8 cellular contexts compared by ENCODE assay signal in the genomic region with DNA sequence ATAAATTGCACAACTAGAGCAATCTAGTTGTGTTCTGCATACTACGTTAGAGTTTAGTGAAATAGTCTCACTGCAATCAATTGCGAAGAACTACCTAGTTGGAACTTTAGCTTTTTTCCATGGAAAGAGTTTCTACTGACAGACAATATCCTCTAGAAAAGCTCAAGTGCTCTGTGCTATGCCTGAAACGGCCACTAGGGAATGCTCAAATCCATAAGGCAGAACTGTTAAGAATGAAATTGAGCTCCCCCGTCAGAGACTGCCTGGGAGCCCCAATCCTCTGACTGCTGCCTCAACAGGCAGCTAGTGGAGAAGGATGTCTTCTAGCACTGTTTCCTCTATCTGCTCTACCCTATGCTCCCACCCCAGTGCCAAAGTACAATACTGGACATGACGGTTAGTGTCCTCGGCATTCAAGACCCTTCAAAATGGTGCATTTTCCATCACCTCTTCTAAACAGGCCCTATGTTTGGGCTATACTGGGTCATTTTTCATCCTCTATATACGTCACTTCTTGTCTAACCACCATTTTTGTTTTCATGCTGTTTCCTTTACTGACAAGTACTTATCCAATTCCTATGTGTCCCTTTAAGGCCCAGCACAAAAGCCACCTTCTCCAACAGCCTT. TPM values are rescaled to one million over a fixed set of nuclear protein-coding genes. Genes with fewer than 3 reads are reported as not detected.
DNase-seq lines count a peak whose midpoint lies in the region; ATAC-seq, FAIRE-seq and TF ChIP-seq lines count a peak whose summit lies in the region.

No MANE protein-coding gene starts in this region.

- DNase-seq in A549 (ENCODE audit: low read depth in 1 of 2, low spot score in 1 of 2), result peak; percentile 36 to 64
- peak; percentile 16 for DNase-seq in NCI-H226
- DNase-seq in activated CD4-positive, alpha-beta T cell treated with anti-CD3 and anti-CD28 coated beads, Interleukin-2, amount 50 U/mL, for 24 hours (ENCODE audit: low read depth in 1 of 2, low spot score in 1 of 2), result peak; percentile 5 to 16
- DNase-seq in effector memory CD8-positive, alpha-beta T cell, result peak; percentile 34 to 46 (median 35)
- DNase-seq in mucosa of descending colon, result peak in 1 of 3 donors; percentile 76
- peak; percentile 18 for DNase-seq in stimulated activated naive CD4-positive, alpha-beta T cell treated with Interleukin-2 at 50 U/mL for 16 hours (lab: John Stamatoyannopoulos, UW)

- FAIRE-seq in A549 (lab: Jason Lieb, UNC), result peak; percentile 72

- H3K4me1 ChIP-seq in A549 (no peaks in the 10 kb centered on the region), mucosa of descending colon (ENCODE audit: low read depth) (no peaks in the 10 kb centered on the region)

- H3K4me3 ChIP-seq in A549, result no peak overlapping the region
- H3K4me3 ChIP-seq in mucosa of descending colon, result no peak overlapping the region

- H3K27me3 Mint-ChIP-seq in effector memory CD8-positive, alpha-beta T cell, result no peaks in the 10 kb centered on the region

- peak; percentile 77 to 86; a peak in 4 of 6 replicates for ATAC-seq in A549
- ATAC-seq in GM18505 (IDR thresholded peaks at IDR 0.05; ENCODE audit: unreplicated experiment), result peak; percentile 88
- peak; percentile 85 for ATAC-seq in HG03066 (IDR thresholded peaks at IDR 0.05; ENCODE audit: low read depth, unreplicated experiment)
- peak; percentile 80 for ATAC-seq in effector memory CD8-positive, alpha-beta T cell (replicated peaks)
- ATAC-seq in mucosa of descending colon, result peak; percentile 69

- H3K9me3 ChIP-seq in A549, result no peaks in the 10 kb centered on the region
- H3K9me3 ChIP-seq in mucosa of descending colon, result no peaks in the 10 kb centered on the region

- no peak overlapping the region for H3K27ac Mint-ChIP-seq in effector memory CD8-positive, alpha-beta T cell

- peaks cover 0 to 3% of the 10 kb centered on the region in 2 donors for H3K4me1 Mint-ChIP-seq in effector memory CD8-positive, alpha-beta T cell (ENCODE audit: low read depth in 2 of 2)

- H3K27ac ChIP-seq in A549, result no peak overlapping the region

- TF ChIP-seq CTCF in A549 (IDR thresholded peaks at IDR 0.05) (peak; percentile 51), mucosa of descending colon (IDR thresholded peaks at IDR 0.05) (peak; percentile 38)

- H3K4me2 ChIP-seq in A549, result no peak overlapping the region

- POLR2A ChIA-PET in A549 (lab: Yijun Ruan, JAX), result interaction anchor here (1.1 kb wide), 1 partner anchor 125 kb away, joined by 5 read pairs; no protein-coding TSS in a partner anchor

- CTCF ChIA-PET in A549 (lab: Yijun Ruan, JAX), result interaction anchor here (0.6 to 2.3 kb wide), 10 partner anchors 10 to 538 kb away, joined by 3 to 13 read pairs (median 4); a partner anchor contains a TSS

- no peaks in the 10 kb centered on the region for H3K36me3 ChIP-seq in mucosa of descending colon (ENCODE audit: low read depth)

- intact Hi-C loops in mucosa of descending colon (cut with DNase I, micrococcal nuclease), result no loop called here

- TF ChIP-seq RAD21 in A549 (conservative IDR thresholded peaks at IDR 0.05 in 1 of 2, IDR thresholded peaks at IDR 0.05 in 1 of 2), result peak; percentile 45 to 55

- no peaks in the 10 kb centered on the region for H3K36me3 Mint-ChIP-seq in effector memory CD8-positive, alpha-beta T cell (ENCODE audit: insufficient read depth)

- no peaks in the 10 kb centered on the region for H3K9me3 Mint-ChIP-seq in effector memory CD8-positive, alpha-beta T cell

- H3K4me3 Mint-ChIP-seq in effector memory CD8-positive, alpha-beta T cell, result no peak overlapping the region

- TF ChIP-seq EP300 in A549 (IDR thresholded peaks at IDR 0.05), result no peak

- 34% methylated on average over 7 of the region's 7 CpGs for WGBS in A549 (ENCODE audit: missing lambda C conversion rate)

- TF ChIP-seq POLR2A in A549 (IDR thresholded peaks at IDR 0.05; ENCODE audit: low read length) (no peak), GM18505 (IDR thresholded peaks at IDR 0.05; ENCODE audit: borderline replicate concordance, extremely low read depth, insufficient read depth, insufficient read length) (no peak)

TF ChIP-seq in A549, 52 proteins besides CTCF, POLR2A, EP300 and RAD21:
- TF ChIP-seq TP53 (CRISPR knock-in tag; IDR thresholded peaks at IDR 0.05) (no peak), JUNB (IDR thresholded peaks at IDR 0.05) (no peak), ZFP36 (IDR thresholded peaks at IDR 0.05; ENCODE audit: borderline replicate concordance, partially characterized antibody) (no peak), MYC (IDR thresholded peaks at IDR 0.05; ENCODE audit: borderline replicate concordance, low read length) (no peak), FOSB (CRISPR knock-in tag; IDR thresholded peaks at IDR 0.05) (no peak)
- TF ChIP-seq, protein P1, sequence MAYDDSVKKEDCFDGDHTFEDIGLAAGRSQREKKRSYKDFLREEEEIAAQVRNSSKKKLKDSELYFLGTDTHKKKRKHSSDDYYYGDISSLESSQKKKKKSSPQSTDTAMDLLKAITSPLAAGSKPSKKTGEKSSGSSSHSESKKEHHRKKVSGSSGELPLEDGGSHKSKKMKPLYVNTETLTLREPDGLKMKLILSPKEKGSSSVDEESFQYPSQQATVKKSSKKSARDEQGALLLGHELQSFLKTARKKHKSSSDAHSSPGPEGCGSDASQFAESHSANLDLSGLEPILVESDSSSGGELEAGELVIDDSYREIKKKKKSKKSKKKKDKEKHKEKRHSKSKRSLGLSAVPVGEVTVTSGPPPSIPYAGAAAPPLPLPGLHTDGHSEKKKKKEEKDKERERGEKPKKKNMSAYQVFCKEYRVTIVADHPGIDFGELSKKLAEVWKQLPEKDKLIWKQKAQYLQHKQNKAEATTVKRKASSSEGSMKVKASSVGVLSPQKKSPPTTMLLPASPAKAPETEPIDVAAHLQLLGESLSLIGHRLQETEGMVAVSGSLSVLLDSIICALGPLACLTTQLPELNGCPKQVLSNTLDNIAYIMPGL (CRISPR knock-in tag; IDR thresholded peaks at IDR 0.05; ENCODE audit: borderline replicate concordance), result no peak

RNA-seq across cellular contexts. Expression of a gene that starts 35.3 kb away (rescaled TPM):
- polyA plus RNA-seq in A549 (2011; rRNA removed) (not detected in 2 replicates), A549 (2017; fragmentation: RNase III; extraction: RNeasy Plus Mini Kit Qiagen cat#74134 plus additional on column Dnase treatment) (not detected in 3 replicates)
- not detected in 2 replicates for polyA plus RNA-seq in A549 (2012; cell fraction: cytosol; rRNA removed)
- not detected in 2 replicates for polyA plus RNA-seq in A549 (2012; cell fraction: nucleus; rRNA removed)
- not detected in 2 replicates for polyA minus RNA-seq in A549 (2011; rRNA and poly(A)+ RNA removed)
- total RNA-seq in mucosa of descending colon, result not detected
